ENCODE assay signal across 9 cellular contexts in the genomic region with DNA sequence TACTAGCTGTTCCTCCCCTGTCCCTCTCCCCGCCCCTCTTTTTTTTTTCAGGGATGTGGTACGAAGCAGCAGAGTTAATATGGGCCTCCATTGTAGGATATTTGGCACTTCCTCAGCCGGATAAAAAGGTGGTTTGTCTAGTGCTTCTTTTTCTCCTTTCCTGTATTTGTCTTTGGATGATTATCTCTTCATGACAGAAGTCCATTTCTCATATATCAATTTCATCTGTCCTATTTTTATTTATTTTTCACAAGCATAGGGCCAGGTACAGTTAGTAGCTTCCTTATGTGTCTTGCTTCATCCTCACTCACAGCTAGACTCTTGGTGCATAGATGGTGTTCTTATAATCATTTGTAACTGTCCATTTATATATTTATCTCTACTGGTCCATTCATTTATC.
"Had no signal": no experiment of that assay in that cellular context is flagged by ENCODE, and none has a peak within 500 bp of the region (broad histone marks: within the 10 kb centered on the region; RNA-seq: fewer than 3 reads in every experiment).

No MANE protein-coding gene starts in this region.

- H3K9me3 ChIP-seq: HAP-1 had no signal

- ATAC-seq: GM23338, HCT116 had no signal

- DNase-seq: GM23248, GOT3, H7, H9, HCEC 1CT, HFFc6 had no signal

- H3K4me3 ChIP-seq: GM23248, GM23338, HAP-1 had no signal

- H3K27ac ChIP-seq: GM23248 had no signal

- H3K4me1 ChIP-seq: HAP-1 had no signal

- H3K36me3 ChIP-seq: HAP-1 had no signal
